ENCODE assay signal across 23 cellular contexts in genomic region chr3:121430816-121431215, GRCh38.
"Had no signal": no experiment of that assay in that cellular context is flagged by ENCODE, and none has a peak within 500 bp of the region (broad histone marks: within the 10 kb centered on the region; RNA-seq: fewer than 3 reads in every experiment).

No MANE protein-coding gene starts in this region.

- H3K27ac Mint-ChIP-seq: activated B cell treated with CpG ODN at 0.5 μM for 24 hours; activated CD4-positive, alpha-beta memory T cell treated with anti-CD3 and anti-CD28 coated beads, Interleukin-2, amount 10 ng/mL, durations not matched to agents 7 days and 5 days; activated CD4-positive, alpha-beta T cell treated with anti-CD3 and anti-CD28 coated beads, Interleukin-2, amount 10 ng/mL, durations not matched to agents 7 days and 5 days; activated naive CD8-positive, alpha-beta T cell; activated T-cell treated with anti-CD3 and anti-CD28 coated beads, Interleukin-2, amount 50 U/mL, for 72 hours; activated T-helper 2 cell treated with anti-CD3 and anti-CD28 coated beads, Interferon-gamma antibody, Interleukin-2, Interleukin-4, amounts not matched to agents 10 μg/mL and 5 μg/mL and 100 μg/mL, durations not matched to agents 14 hours and 24 hours and 36 hours; T-helper 2 cell treated with Interferon-gamma antibody and Interleukin-4, amounts not matched to agents 5 μg/mL and 100 μg/mL, for 36 hours had no signal

- ATAC-seq: activated T-cell treated with anti-CD3 and anti-CD28 coated beads, Interleukin-2, amount 50 U/mL, for 72 hours; PC-3; SK-N-SH treated with all-trans-retinoic acid at 6 μM for 48 hours had no signal

- H3K9ac ChIP-seq: KMS-11 had no signal

- DNase-seq: activated B cell treated with CpG ODN at 0.5 μM for 24 hours; activated CD4-positive, alpha-beta memory T cell treated with anti-CD3 and anti-CD28 coated beads, Interleukin-2, amount 10 ng/mL, durations not matched to agents 7 days and 5 days; activated CD4-positive, alpha-beta T cell treated with anti-CD3 and anti-CD28 coated beads for 1 hour; activated CD4-positive, alpha-beta T cell treated with anti-CD3 and anti-CD28 coated beads, Interleukin-2, amount 10 ng/mL, durations not matched to agents 7 days and 5 days; activated gamma-delta T cell treated with Interleukin-2 at 50 U/mL for 16 hours; activated T-cell treated with anti-CD3 and anti-CD28 coated beads for 4 hours; activated T-cell treated with anti-CD3 and anti-CD28 coated beads, Interleukin-2, amount 50 U/mL, for 72 hours; caudate nucleus; NCI-H1092; NCI-H1417; NCI-H1930; NCI-H345; NCI-H510A; NCI-H526 treated with DMSO at 0.1 percent for 48 hours; PC-3; SHP77; SW 1271 had no signal

- H3K9me3 ChIP-seq: SJSA1 had no signal

- H3K9me3 Mint-ChIP-seq: activated B cell treated with CpG ODN at 0.5 μM for 24 hours; activated CD4-positive, alpha-beta memory T cell treated with anti-CD3 and anti-CD28 coated beads, Interleukin-2, amount 10 ng/mL, durations not matched to agents 7 days and 5 days; activated CD4-positive, alpha-beta T cell treated with anti-CD3 and anti-CD28 coated beads, Interleukin-2, amount 10 ng/mL, durations not matched to agents 7 days and 5 days; activated T-cell treated with anti-CD3 and anti-CD28 coated beads, Interleukin-2, amount 50 U/mL, for 72 hours; activated T-helper 2 cell treated with anti-CD3 and anti-CD28 coated beads, Interferon-gamma antibody, Interleukin-2, Interleukin-4, amounts not matched to agents 10 μg/mL and 5 μg/mL and 100 μg/mL, durations not matched to agents 14 hours and 24 hours and 36 hours; T-helper 2 cell treated with Interferon-gamma antibody and Interleukin-4, amounts not matched to agents 5 μg/mL and 100 μg/mL, for 36 hours had no signal

- H3K27ac ChIP-seq: KMS-11, SJSA1 had no signal

- H3K27me3 Mint-ChIP-seq: activated B cell treated with CpG ODN at 0.5 μM for 24 hours; activated CD4-positive, alpha-beta memory T cell treated with anti-CD3 and anti-CD28 coated beads, Interleukin-2, amount 10 ng/mL, durations not matched to agents 7 days and 5 days; activated CD4-positive, alpha-beta T cell treated with anti-CD3 and anti-CD28 coated beads, Interleukin-2, amount 10 ng/mL, durations not matched to agents 7 days and 5 days; activated naive CD8-positive, alpha-beta T cell had no signal

- H3K4me3 Mint-ChIP-seq: activated B cell treated with CpG ODN at 0.5 μM for 24 hours; activated CD4-positive, alpha-beta memory T cell treated with anti-CD3 and anti-CD28 coated beads, Interleukin-2, amount 10 ng/mL, durations not matched to agents 7 days and 5 days; activated CD4-positive, alpha-beta T cell treated with anti-CD3 and anti-CD28 coated beads, Interleukin-2, amount 10 ng/mL, durations not matched to agents 7 days and 5 days; activated naive CD8-positive, alpha-beta T cell; activated T-cell treated with anti-CD3 and anti-CD28 coated beads, Interleukin-2, amount 50 U/mL, for 72 hours; T-helper 2 cell treated with Interferon-gamma antibody and Interleukin-4, amounts not matched to agents 5 μg/mL and 100 μg/mL, for 36 hours had no signal

- H3K4me2 ChIP-seq: KMS-11 had no signal

- H3K4me3 ChIP-seq: SJSA1 had no signal

- H3K27me3 ChIP-seq: SJSA1 had no signal
